31 cellular contexts compared by ENCODE assay signal in genomic region chr4:6450709-6451108, GRCh38. TPM values are rescaled to one million over a fixed set of nuclear protein-coding genes. Genes with fewer than 3 reads are reported as not detected.
"Had no signal": no experiment of that assay in that cellular context is flagged by ENCODE, and none has a peak within 500 bp of the region (broad histone marks: within the 10 kb centered on the region; RNA-seq: fewer than 3 reads in every experiment).

No MANE protein-coding gene starts in this region.

- H3K4me1 Mint-ChIP-seq: activated CD8-positive, alpha-beta memory T cell treated with anti-CD3 and anti-CD28 coated beads, Interleukin-2, amount 10 ng/mL, durations not matched to agents 7 days and 5 days; activated naive CD4-positive, alpha-beta T cell treated with anti-CD3 and anti-CD28 coated beads, Interleukin-2, amount 50 U/mL, for 24 hours; stimulated activated memory B cell treated with anti-CD40 and anti-IgM and Interleukin-4, amounts not matched to agents 10 μg/mL and 1 μg/mL and 100 μg/mL, for 72 hours had no signal

- H3K9me3 Mint-ChIP-seq: activated naive CD4-positive, alpha-beta T cell treated with anti-CD3 and anti-CD28 coated beads, Interleukin-2, amount 50 U/mL, for 24 hours; activated T-helper 2 cell treated with anti-CD3 and anti-CD28 coated beads, Interferon-gamma antibody, Interleukin-2, Interleukin-4, amounts not matched to agents 10 μg/mL and 5 μg/mL and 100 μg/mL, durations not matched to agents 14 hours and 24 hours and 36 hours; effector memory CD8-positive, alpha-beta T cell; nephron progenitor cell; stimulated activated memory B cell treated with anti-CD40 and anti-IgM and Interleukin-4, amounts not matched to agents 10 μg/mL and 1 μg/mL and 100 μg/mL, for 72 hours; stimulated activated naive CD8-positive, alpha-beta T cell treated with anti-CD3 and anti-CD28 coated beads, Interleukin-15, amount 100 ng/mL, for 72 hours had no signal

- ATAC-seq: activated CD4-positive, CD25-positive, alpha-beta regulatory T cell treated with anti-CD3 and anti-CD28 coated beads, Interleukin-2, amount 50 U/mL, for 24 hours; activated CD8-positive, alpha-beta memory T cell treated with anti-CD3 and anti-CD28 coated beads, Interleukin-2, amount 10 ng/mL, durations not matched to agents 7 days and 5 days; body of pancreas; effector memory CD8-positive, alpha-beta T cell; left cardiac atrium; pancreas; psoas muscle; stimulated activated memory B cell treated with anti-CD40 and anti-IgM and Interleukin-4, amounts not matched to agents 10 μg/mL and 1 μg/mL and 100 μg/mL, for 72 hours; stimulated activated naive CD8-positive, alpha-beta T cell treated with anti-CD3 and anti-CD28 coated beads, Interleukin-15, amount 100 ng/mL, for 72 hours; T-helper 17 cell had no signal

- H3K4me3 Mint-ChIP-seq: activated CD8-positive, alpha-beta memory T cell treated with anti-CD3 and anti-CD28 coated beads, Interleukin-2, amount 10 ng/mL, durations not matched to agents 7 days and 5 days; activated naive CD4-positive, alpha-beta T cell treated with anti-CD3 and anti-CD28 coated beads, Interleukin-2, amount 50 U/mL, for 24 hours; effector memory CD8-positive, alpha-beta T cell; nephron progenitor cell; stimulated activated memory B cell treated with anti-CD40 and anti-IgM and Interleukin-4, amounts not matched to agents 10 μg/mL and 1 μg/mL and 100 μg/mL, for 72 hours; stimulated activated naive CD8-positive, alpha-beta T cell treated with anti-CD3 and anti-CD28 coated beads, Interleukin-15, amount 100 ng/mL, for 72 hours; T-helper 17 cell had no signal

- H3K27me3 ChIP-seq: body of pancreas, pancreas, thyroid gland had no signal

- H3K36me3 Mint-ChIP-seq: activated CD8-positive, alpha-beta memory T cell treated with anti-CD3 and anti-CD28 coated beads, Interleukin-2, amount 10 ng/mL, durations not matched to agents 7 days and 5 days; activated naive CD4-positive, alpha-beta T cell treated with anti-CD3 and anti-CD28 coated beads, Interleukin-2, amount 50 U/mL, for 24 hours; stimulated activated memory B cell treated with anti-CD40 and anti-IgM and Interleukin-4, amounts not matched to agents 10 μg/mL and 1 μg/mL and 100 μg/mL, for 72 hours had no signal

- H3K27ac Mint-ChIP-seq: activated CD8-positive, alpha-beta memory T cell treated with anti-CD3 and anti-CD28 coated beads, Interleukin-2, amount 10 ng/mL, durations not matched to agents 7 days and 5 days; activated naive CD4-positive, alpha-beta T cell treated with anti-CD3 and anti-CD28 coated beads, Interleukin-2, amount 50 U/mL, for 24 hours; activated T-helper 2 cell treated with anti-CD3 and anti-CD28 coated beads, Interferon-gamma antibody, Interleukin-2, Interleukin-4, amounts not matched to agents 10 μg/mL and 5 μg/mL and 100 μg/mL, durations not matched to agents 14 hours and 24 hours and 36 hours; effector memory CD8-positive, alpha-beta T cell; nephron progenitor cell; stimulated activated memory B cell treated with anti-CD40 and anti-IgM and Interleukin-4, amounts not matched to agents 10 μg/mL and 1 μg/mL and 100 μg/mL, for 72 hours; T-helper 17 cell had no signal

- FAIRE-seq: keratinocyte, pancreas, small intestine had no signal

- DNase-seq: activated CD4-positive, alpha-beta T cell treated with anti-CD3 and anti-CD28 coated beads for 48 hours; activated CD4-positive, alpha-beta T cell treated with anti-CD3 and anti-CD28 coated beads, Interleukin-2, amount 50 U/mL, for 48 hours; activated CD8-positive, alpha-beta memory T cell treated with anti-CD3 and anti-CD28 coated beads, Interleukin-2, amount 10 ng/mL, durations not matched to agents 7 days and 5 days; activated T-cell treated with anti-CD3 and anti-CD28 coated beads, Interleukin-2, amount 50 U/mL, for 48 hours; body of pancreas; effector memory CD8-positive, alpha-beta T cell; foreskin fibroblast; hippocampal formation; left cardiac atrium; mammary epithelial cell; nephron progenitor cell; pancreas; psoas muscle; sigmoid colon; small intestine; stimulated activated CD4-positive, alpha-beta T cell treated with anti-CD3 and anti-CD28 coated beads, Interleukin-4, amount 100 ng/mL, for 4 hours; stimulated activated CD8-positive, alpha-beta memory T cell treated with anti-CD3 and anti-CD28 coated beads, Interleukin-4, amount 100 ng/mL, for 48 hours; stimulated activated naive CD8-positive, alpha-beta T cell treated with anti-CD3 and anti-CD28 coated beads, Interleukin-15, amount 100 ng/mL, for 72 hours; substantia nigra; T-helper 17 cell; T1000; thyroid gland; upper lobe of left lung; WERI-Rb-1 had no signal

- H3K4me3 ChIP-seq: body of pancreas, cardiac muscle cell, coronary artery, pancreas, psoas muscle, sigmoid colon, thyroid gland, upper lobe of left lung had no signal

- H3K27ac ChIP-seq: body of pancreas, cardiac muscle cell, coronary artery, pancreas, psoas muscle, sigmoid colon, thyroid gland, upper lobe of left lung, WERI-Rb-1 had no signal

RNA-seq across cellular contexts. Expression of gene PPP2R2C, which starts 21.7 kb away (rescaled TPM):
- total RNA-seq: activated CD8-positive, alpha-beta memory T cell treated with anti-CD3 and anti-CD28 coated beads, Interleukin-2, amount 10 ng/mL, durations not matched to agents 7 days and 5 days; activated T-helper 2 cell treated with anti-CD3 and anti-CD28 coated beads, Interferon-gamma antibody, Interleukin-2, Interleukin-4, amounts not matched to agents 10 μg/mL and 5 μg/mL and 100 μg/mL, durations not matched to agents 14 hours and 24 hours and 36 hours; cardiac muscle cell; T-helper 17 cell had no signal
- polyA plus RNA-seq: cardiac muscle cell had no signal
